Comparison of ENCODE assay signal across 21 cellular contexts in genomic region chr5:41735213-41735612, GRCh38.
A peak's percentile ranks its signal among the peaks of the same experiment; 100 is the strongest.
DNase-seq lines count a peak whose midpoint lies in the region; ATAC-seq and TF ChIP-seq lines count a peak whose summit lies in the region.
"Had no signal": no experiment of that assay in that cellular context is flagged by ENCODE, and none has a peak within 500 bp of the region (broad histone marks: within the 10 kb centered on the region; RNA-seq: fewer than 3 reads in every experiment).

No MANE protein-coding gene starts in this region.

- H3K4me3 Mint-ChIP-seq in activated CD4-positive, alpha-beta T cell treated with anti-CD3 and anti-CD28 coated beads for 36 hours = no peak overlapping the region
- H3K4me3 Mint-ChIP-seq in activated CD4-positive, alpha-beta T cell treated with anti-CD3 and anti-CD28 coated beads, Interleukin-2, amount 10 ng/mL, durations not matched to agents 24 days and 14 days = no peak overlapping the region
- H3K4me3 Mint-ChIP-seq in stimulated activated naive CD8-positive, alpha-beta T cell treated with anti-CD3 and anti-CD28 coated beads, Interleukin-15, amount 100 ng/mL, for 72 hours = no peak overlapping the region
- H3K4me3 Mint-ChIP-seq: activated naive CD8-positive, alpha-beta T cell treated with anti-CD3 and anti-CD28 coated beads, Interleukin-2, amount 50 U/mL, for 24 hours; CD8-positive, alpha-beta T cell; H9 had no signal

- TF ChIP-seq CTCF in heart right ventricle (IDR thresholded peaks at IDR 0.05) = no peak

- H3K27me3 Mint-ChIP-seq in activated CD4-positive, alpha-beta T cell treated with anti-CD3 and anti-CD28 coated beads for 36 hours = no peaks in the 10 kb centered on the region
- H3K27me3 Mint-ChIP-seq in activated CD4-positive, alpha-beta T cell treated with anti-CD3 and anti-CD28 coated beads, Interleukin-2, amount 10 ng/mL, durations not matched to agents 24 days and 14 days = no peaks in the 10 kb centered on the region
- H3K27me3 Mint-ChIP-seq in stimulated activated naive CD8-positive, alpha-beta T cell treated with anti-CD3 and anti-CD28 coated beads, Interleukin-15, amount 100 ng/mL, for 72 hours = no peaks in the 10 kb centered on the region
- H3K27me3 Mint-ChIP-seq: activated naive CD8-positive, alpha-beta T cell treated with anti-CD3 and anti-CD28 coated beads, Interleukin-2, amount 50 U/mL, for 24 hours had no signal

- H3K27me3 ChIP-seq in heart right ventricle = no peaks in the 10 kb centered on the region
- H3K27me3 ChIP-seq: heart left ventricle, testis had no signal

- peaks cover 0 to 53% (median 8%) of the 10 kb centered on the region in 9 donors for H3K36me3 ChIP-seq in heart right ventricle

- CTCF ChIA-PET in activated CD4-positive, alpha-beta T cell treated with anti-CD3 and anti-CD28 coated beads for 36 hours (lab: Charles Lee) = interaction anchor here (0.7 to 1.2 kb wide), 2 partner anchors 28 to 49 kb away, joined by 3 to 4 read pairs; no protein-coding TSS in a partner anchor

- H3K4me1 Mint-ChIP-seq in activated CD4-positive, alpha-beta T cell treated with anti-CD3 and anti-CD28 coated beads for 36 hours = no peaks in the 10 kb centered on the region
- H3K4me1 Mint-ChIP-seq in activated CD4-positive, alpha-beta T cell treated with anti-CD3 and anti-CD28 coated beads, Interleukin-2, amount 10 ng/mL, durations not matched to agents 24 days and 14 days = no peaks in the 10 kb centered on the region
- H3K4me1 Mint-ChIP-seq in stimulated activated naive CD8-positive, alpha-beta T cell treated with anti-CD3 and anti-CD28 coated beads, Interleukin-15, amount 100 ng/mL, for 72 hours = peaks cover 5% of the 10 kb centered on the region
- H3K4me1 Mint-ChIP-seq: H9 had no signal

- intact Hi-C loops in activated CD4-positive, alpha-beta T cell treated with anti-CD3 and anti-CD28 coated beads for 36 hours (cut with DNase I, micrococcal nuclease) = no loop called here
- intact Hi-C loops in activated CD4-positive, alpha-beta T cell treated with anti-CD3 and anti-CD28 coated beads, Interleukin-2, amount 10 ng/mL, durations not matched to agents 24 days and 14 days (cut with micrococcal nuclease) = no loop called here
- intact Hi-C loops in heart right ventricle (cut with DNase I) = no loop called here

- ATAC-seq in activated CD4-positive, alpha-beta T cell treated with anti-CD3 and anti-CD28 coated beads for 36 hours = peak; percentile 72
- ATAC-seq in HG02571 (IDR thresholded peaks at IDR 0.05; ENCODE audit: unreplicated experiment) = peak; percentile 73
- ATAC-seq in HG03097 (IDR thresholded peaks at IDR 0.05; ENCODE audit: low FRiP score, unreplicated experiment) = peak; percentile 69
- peak; percentile 73 for ATAC-seq in stimulated activated naive CD8-positive, alpha-beta T cell treated with anti-CD3 and anti-CD28 coated beads, Interleukin-15, amount 100 ng/mL, for 72 hours
- ATAC-seq in heart right ventricle = no peak
- ATAC-seq in HG03280 (IDR thresholded peaks at IDR 0.05; ENCODE audit: unreplicated experiment) = no peak
- ATAC-seq: activated naive CD8-positive, alpha-beta T cell treated with anti-CD3 and anti-CD28 coated beads, Interleukin-2, amount 50 U/mL, for 24 hours; CD8-positive, alpha-beta T cell; heart left ventricle had no signal

- POLR2A ChIA-PET in activated CD4-positive, alpha-beta T cell treated with anti-CD3 and anti-CD28 coated beads for 36 hours (lab: Charles Lee) = no interaction called here

- H3K4me1 ChIP-seq in heart right ventricle = no peaks in the 10 kb centered on the region
- H3K4me1 ChIP-seq: heart left ventricle, parathyroid adenoma, testis had no signal

- DNase-seq in activated CD4-positive, alpha-beta T cell treated with anti-CD3 and anti-CD28 coated beads for 36 hours = no peak
- DNase-seq in activated CD4-positive, alpha-beta T cell treated with anti-CD3 and anti-CD28 coated beads, Interleukin-2, amount 10 ng/mL, durations not matched to agents 24 days and 14 days = no peak
- no peak for DNase-seq in stimulated activated naive CD8-positive, alpha-beta T cell treated with anti-CD3 and anti-CD28 coated beads, Interleukin-15, amount 100 ng/mL, for 72 hours
- DNase-seq in heart right ventricle = no peak
- DNase-seq in activated naive CD4-positive, alpha-beta T cell (lab: John Stamatoyannopoulos, UW) = no peak
- DNase-seq: 8988T; activated CD8-positive, alpha-beta memory T cell treated with anti-CD3 and anti-CD28 coated beads, Interleukin-2, amount 50 U/mL, for 4 hours; activated naive CD8-positive, alpha-beta T cell treated with anti-CD3 and anti-CD28 coated beads, Interleukin-2, amount 50 U/mL, for 24 hours; CD8-positive, alpha-beta T cell; erythroblast; H9; heart left ventricle; MM.1S; NCI-H2081; stimulated activated CD4-positive, alpha-beta T cell treated with anti-CD3 and anti-CD28 coated beads, Interleukin-12 subunit alpha, Interleukin-12 subunit beta, amount 100 ng/mL, for 4 hours; testis had no signal

- H3K27ac ChIP-seq in heart right ventricle = no peak overlapping the region
- H3K27ac ChIP-seq: heart left ventricle, parathyroid adenoma, SK-N-MC, testis had no signal

- peaks cover 64% of the 10 kb centered on the region for H3K36me3 Mint-ChIP-seq in activated CD4-positive, alpha-beta T cell treated with anti-CD3 and anti-CD28 coated beads for 36 hours (ENCODE audit: low read depth)
- H3K36me3 Mint-ChIP-seq in activated CD4-positive, alpha-beta T cell treated with anti-CD3 and anti-CD28 coated beads, Interleukin-2, amount 10 ng/mL, durations not matched to agents 24 days and 14 days (ENCODE audit: low read depth) = peaks cover 62% of the 10 kb centered on the region

- no peak overlapping the region for H3K4me3 ChIP-seq in heart right ventricle
- H3K4me3 ChIP-seq: heart left ventricle, SK-N-MC, testis had no signal

- no peaks in the 10 kb centered on the region for H3K9me3 Mint-ChIP-seq in activated CD4-positive, alpha-beta T cell treated with anti-CD3 and anti-CD28 coated beads for 36 hours (ENCODE audit: low read depth)
- H3K9me3 Mint-ChIP-seq in activated CD4-positive, alpha-beta T cell treated with anti-CD3 and anti-CD28 coated beads, Interleukin-2, amount 10 ng/mL, durations not matched to agents 24 days and 14 days = peaks cover 8% of the 10 kb centered on the region
- H3K9me3 Mint-ChIP-seq in stimulated activated naive CD8-positive, alpha-beta T cell treated with anti-CD3 and anti-CD28 coated beads, Interleukin-15, amount 100 ng/mL, for 72 hours = peaks cover 0 to 3% of the 10 kb centered on the region in 2 donors
- H3K9me3 Mint-ChIP-seq: CD8-positive, alpha-beta T cell; H9 had no signal

- no peaks in the 10 kb centered on the region for H3K9me3 ChIP-seq in heart right ventricle
- H3K9me3 ChIP-seq: heart left ventricle, testis had no signal

- no peak overlapping the region for H3K27ac Mint-ChIP-seq in activated CD4-positive, alpha-beta T cell treated with anti-CD3 and anti-CD28 coated beads for 36 hours
- H3K27ac Mint-ChIP-seq in activated CD4-positive, alpha-beta T cell treated with anti-CD3 and anti-CD28 coated beads, Interleukin-2, amount 10 ng/mL, durations not matched to agents 24 days and 14 days = no peak overlapping the region
- no peak overlapping the region for H3K27ac Mint-ChIP-seq in stimulated activated naive CD8-positive, alpha-beta T cell treated with anti-CD3 and anti-CD28 coated beads, Interleukin-15, amount 100 ng/mL, for 72 hours
- H3K27ac Mint-ChIP-seq: activated naive CD8-positive, alpha-beta T cell treated with anti-CD3 and anti-CD28 coated beads, Interleukin-2, amount 50 U/mL, for 24 hours; CD8-positive, alpha-beta T cell had no signal

Comparison
In these comparisons a context has a peak if more than half of its experiments do, and no peak if none do; other contexts are left out.
1. ATAC-seq: peak in activated CD4-positive, alpha-beta T cell treated with anti-CD3 and anti-CD28 coated beads for 36 hours (single experiment), HG02571 (single experiment), HG03097 (single experiment) and stimulated activated naive CD8-positive, alpha-beta T cell treated with anti-CD3 and anti-CD28 coated beads, Interleukin-15, amount 100 ng/mL, for 72 hours (single experiment); none in heart right ventricle (0 of 8) and HG03280 (single experiment).